ENCODE assay signal across 1 cellular context in the genomic region with DNA sequence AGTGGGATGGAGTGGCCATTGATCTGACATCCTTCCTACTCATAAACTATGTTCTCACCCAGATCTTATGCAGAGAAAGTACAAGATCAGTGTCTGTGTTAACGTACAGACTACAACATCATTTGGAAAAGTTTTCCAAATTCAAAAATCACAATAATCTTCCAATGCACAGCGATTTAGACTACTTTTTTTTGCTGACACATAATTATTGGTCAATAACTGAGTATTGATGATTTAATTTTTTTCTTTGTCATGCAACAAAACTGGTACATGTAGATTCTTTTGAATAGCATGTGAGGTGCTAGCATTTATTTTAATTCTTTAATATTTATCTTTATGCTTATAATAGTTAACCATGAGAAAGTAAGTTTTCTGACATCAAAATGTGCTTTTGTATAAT.
TF ChIP-seq lines count a peak whose summit lies in the region.

No MANE protein-coding gene starts in this region.

TF ChIP-seq in IMR-90, 13 proteins besides CTCF, POLR2A, EP300 and RAD21 (continued from another document):
- TF ChIP-seq, protein P1, sequence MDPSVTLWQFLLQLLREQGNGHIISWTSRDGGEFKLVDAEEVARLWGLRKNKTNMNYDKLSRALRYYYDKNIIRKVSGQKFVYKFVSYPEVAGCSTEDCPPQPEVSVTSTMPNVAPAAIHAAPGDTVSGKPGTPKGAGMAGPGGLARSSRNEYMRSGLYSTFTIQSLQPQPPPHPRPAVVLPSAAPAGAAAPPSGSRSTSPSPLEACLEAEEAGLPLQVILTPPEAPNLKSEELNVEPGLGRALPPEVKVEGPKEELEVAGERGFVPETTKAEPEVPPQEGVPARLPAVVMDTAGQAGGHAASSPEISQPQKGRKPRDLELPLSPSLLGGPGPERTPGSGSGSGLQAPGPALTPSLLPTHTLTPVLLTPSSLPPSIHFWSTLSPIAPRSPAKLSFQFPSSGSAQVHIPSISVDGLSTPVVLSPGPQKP (IDR thresholded peaks at IDR 0.05; ENCODE audit: borderline replicate concordance, low read depth, low read length) = no peak
- TF ChIP-seq FOS (IDR thresholded peaks at IDR 0.05; ENCODE audit: low read depth, low read length) = no peak
TF ChIP-seq in IMR-90: peak in this region for 1.
